Comparison of ENCODE assay signal across 19 cellular contexts in genomic region chr10:13774303-13774893, GRCh38.
DNase-seq lines count a peak whose midpoint lies in the region; ATAC-seq, FAIRE-seq and TF ChIP-seq lines count a peak whose summit lies in the region.
"Had no signal": no experiment of that assay in that cellular context is flagged by ENCODE, and none has a peak within 500 bp of the region (broad histone marks: within the 10 kb centered on the region; RNA-seq: fewer than 3 reads in every experiment).

No MANE protein-coding gene starts in this region.

- H3K4me1 Mint-ChIP-seq in progenitor cell of endocrine pancreas (ENCODE audit: low read depth) = peaks cover 5% of the 10 kb centered on the region

- TF ChIP-seq CTCF in GM12878 (IDR thresholded peaks at IDR 0.05 in 2 of 3, conservative IDR thresholded peaks at IDR 0.05 in 1 of 3; ENCODE audit: control insufficient read depth in 2 of 3, extremely low read depth in 1 of 3, insufficient read depth in 1 of 3, low read depth in 3 of 3, low read length in 3 of 3) (no peak), heart right ventricle (IDR thresholded peaks at IDR 0.05) (no peak), progenitor cell of endocrine pancreas (IDR thresholded peaks at IDR 0.05; ENCODE audit: unreplicated experiment) (no peak)

- H3K27ac ChIP-seq in GM12878 (ENCODE audit: control insufficient read depth, insufficient read depth) (no peak overlapping the region), heart right ventricle (peak overlapping the region in 8 of 10 donors; percentile 25 to 70 (median 50)), subcutaneous abdominal adipose tissue (ENCODE audit: low read depth, low read length) (peak overlapping the region; percentile 54)
- H3K27ac ChIP-seq: BLaER1 treated with 17β-estradiol and CSF1 and Interleukin-3, amounts not matched to agents 10 nM and 100 nM; KMS-11; PC-9 had no signal

- H2AFZ ChIP-seq in GM12878 (ENCODE audit: control insufficient read depth, low read depth, low read length) = no peak overlapping the region
- H2AFZ ChIP-seq: PC-9 had no signal

- H3K36me3 Mint-ChIP-seq in progenitor cell of endocrine pancreas (ENCODE audit: insufficient read depth) = peaks cover 12% of the 10 kb centered on the region

- RAD21 ChIA-PET in GM12878 (lab: Charles Lee; ENCODE audit: unreplicated experiment) = interaction anchor here (0.8 to 9.5 kb wide), 9 partner anchors 8 to 115 kb away, joined by 3 to 100 read pairs (median 4); no protein-coding TSS in a partner anchor

- no peak overlapping the region for H3K4me3 Mint-ChIP-seq in progenitor cell of endocrine pancreas (ENCODE audit: low read depth)

- intact Hi-C loops in Right ventricle myocardium inferior (cut with DNase I) = loop anchor here (5.0 kb wide), 1 partner anchor 67 kb away; no protein-coding TSS in a partner anchor
- intact Hi-C loops in cardiac septum (cut with DNase I) = no loop called here
- intact Hi-C loops in GM12878 (cut with micrococcal nuclease; ENCODE audit: unreplicated experiment) = no loop called here
- intact Hi-C loops in heart right ventricle (cut with DNase I) = loop anchor here in 5 of 10 donors (2.0 to 10.0 kb wide), 5 partner anchors 50 to 160 kb away; no protein-coding TSS in a partner anchor

- peaks cover 18% of the 10 kb centered on the region for H3K27me3 Mint-ChIP-seq in progenitor cell of endocrine pancreas

- H3K9ac ChIP-seq in GM12878 (ENCODE audit: control insufficient read depth, insufficient read depth, low read length) (no peak overlapping the region), subcutaneous abdominal adipose tissue (ENCODE audit: low read length in 5 of 5) (no peak overlapping the region)
- H3K9ac ChIP-seq: BLaER1 treated with 17β-estradiol and CSF1 and Interleukin-3, amounts not matched to agents 10 nM and 100 nM; KMS-11 had no signal

- no peak for TF ChIP-seq EP300 in GM12878 (IDR thresholded peaks at IDR 0.05; ENCODE audit: borderline replicate concordance in 1 of 2, control insufficient read depth in 1 of 2, low read depth in 2 of 2, low read length in 2 of 2)

- BruUV-seq in GM12878 (replicated peaks; lab: Mats Ljungman, UMichigan) = no TSS peak

- H3K4me3 ChIP-seq in GM12878 (no peak overlapping the region), heart right ventricle (peak overlapping the region in 3 of 10 donors; percentile 7 to 20 (median 11)), subcutaneous abdominal adipose tissue (ENCODE audit: low read depth in 1 of 5, low read length in 5 of 5) (no peak overlapping the region)
- H3K4me3 ChIP-seq: BLaER1 treated with 17β-estradiol and CSF1 and Interleukin-3, amounts not matched to agents 10 nM and 100 nM; PC-9 had no signal

- no peak for DNase-seq in Right ventricle myocardium inferior (ENCODE audit: missing footprints)
- no peak for DNase-seq in cardiac septum (ENCODE audit: low spot score)
- DNase-seq in GM12878 (ENCODE audit: low read depth, low spot score) = no peak
- DNase-seq in heart right ventricle = peak in 1 of 2 donors; percentile 13
- DNase-seq in D341Med (ENCODE audit: low spot score) = no peak
- DNase-seq in progenitor cell of endocrine pancreas (ENCODE audit: low spot score, unreplicated experiment) = no peak
- no peak for DNase-seq in RCC 7860 (ENCODE audit: low spot score)
- DNase-seq: DMS 273 treated with DMSO at 0.1 percent for 48 hours; HCEC 1CT; NCI-H1092 treated with DMSO at 0.1 percent for 48 hours; NCI-H1694; NCI-H2107; NCI-H345; NCI-H69; NK-92 treated with Interleukin-12 subunit alpha and Interleukin-12 subunit beta, amount 100 ng/mL, for 24 hours; PC-9 had no signal

- peaks cover 8% of the 10 kb centered on the region for H3K9me3 Mint-ChIP-seq in progenitor cell of endocrine pancreas (ENCODE audit: low read depth)

- H3K4me1 ChIP-seq in GM12878 (ENCODE audit: control insufficient read depth, insufficient read depth, low read length) (peaks cover 21% of the 10 kb centered on the region), heart right ventricle (peaks cover 3 to 32% (median 12%) of the 10 kb centered on the region in 9 donors), subcutaneous abdominal adipose tissue (ENCODE audit: control insufficient read depth in 5 of 5, insufficient read depth in 5 of 5, low read length in 5 of 5) (peaks cover 7 to 32% (median 25%) of the 10 kb centered on the region in 5 donors)

- TF ChIP-seq RAD21 in GM12878 (IDR thresholded peaks at IDR 0.05; ENCODE audit: insufficient read depth, low read depth, low read length) = no peak

- H3K9me3 ChIP-seq in GM12878 (replicated peaks; ENCODE audit: control insufficient read depth, insufficient read depth, low read length) = no peaks in the 10 kb centered on the region; the same call in 1 of the 3 replicates
- H3K9me3 ChIP-seq in heart right ventricle = peaks cover 0 to 8% (median 0%) of the 10 kb centered on the region in 11 donors
- H3K9me3 ChIP-seq in subcutaneous abdominal adipose tissue (ENCODE audit: control insufficient read depth in 5 of 5, low read length in 5 of 5) = no peaks in the 10 kb centered on the region

- in situ Hi-C loops in GM12878 (cut with MboI) = loop anchor here (10.0 kb wide), 1 partner anchor 400 kb away; no protein-coding TSS in a partner anchor

- no peak for FAIRE-seq in GM12878 (lab: Jason Lieb, UNC)
- FAIRE-seq in RCC 7860 (lab: Jason Lieb, UNC) = no peak

- no peak for TF ChIP-seq POLR2A in GM12878 (IDR thresholded peaks at IDR 0.05; ENCODE audit: low read depth, low read length)

- 14% methylated on average over 9 of the region's 9 CpGs for WGBS in GM12878 (ENCODE audit: insufficient coverage, insufficient replicate concordance, low lambda C conversion rate, missing lambda C conversion rate)
- 42 to 56% methylated on average over 9 of the region's 9 CpGs for WGBS in heart right ventricle, 2 donors

- no peak overlapping the region for H3K4me2 ChIP-seq in GM12878 (ENCODE audit: control insufficient read depth, insufficient read depth)
- H3K4me2 ChIP-seq: BLaER1 treated with 17β-estradiol and CSF1 and Interleukin-3, amounts not matched to agents 10 nM and 100 nM; KMS-11 had no signal

- no peaks in the 10 kb centered on the region; the same call in 1 of the 2 replicates for H3K79me2 ChIP-seq in GM12878 (ENCODE audit: control insufficient read depth, insufficient read depth, low read length)

- SMC1A ChIA-PET in GM12878 (lab: Charles Lee; ENCODE audit: uncharacterized antibody, unreplicated experiment) = interaction anchor here (0.8 to 9.7 kb wide), 11 partner anchors 13 to 114 kb away, joined by 3 to 189 read pairs (median 16); no protein-coding TSS in a partner anchor

- CTCF ChIA-PET in GM12878 (lab: Yijun Ruan, JAX) = interaction anchor here (0.7 to 2.2 kb wide), 3 partner anchors 17 to 114 kb away, joined by 3 to 6 read pairs (median 4); no protein-coding TSS in a partner anchor

- no peaks in the 10 kb centered on the region for H4K20me1 ChIP-seq in GM12878 (ENCODE audit: control insufficient read depth, insufficient read depth)
- H4K20me1 ChIP-seq: BLaER1 treated with 17β-estradiol and CSF1 and Interleukin-3, amounts not matched to agents 10 nM and 100 nM had no signal

- 0 out of 4 replicates have a peak, but pooled peaks cover 0 to 2% of the 10 kb centered on the region in 2 experiments for H3K36me3 ChIP-seq in GM12878 (ENCODE audit: control insufficient read depth in 2 of 2, insufficient read depth in 2 of 2, low read length in 1 of 2)
- peaks cover 0 to 5% (median 0%) of the 10 kb centered on the region in 9 donors for H3K36me3 ChIP-seq in heart right ventricle
- H3K36me3 ChIP-seq in subcutaneous abdominal adipose tissue (ENCODE audit: control insufficient read depth in 5 of 5, insufficient read depth in 5 of 5, low read length in 5 of 5) = peaks cover 0 to 18% (median 7%) of the 10 kb centered on the region in 5 donors
- H3K36me3 ChIP-seq: BLaER1 treated with 17β-estradiol and CSF1 and Interleukin-3, amounts not matched to agents 10 nM and 100 nM had no signal

- H3K27me3 ChIP-seq in GM12878 (replicated peaks in 1 of 2; ENCODE audit: control insufficient read depth in 2 of 2, insufficient read depth in 2 of 2, low read length in 1 of 2) (no peaks in the 10 kb centered on the region), heart right ventricle (no peaks in the 10 kb centered on the region), subcutaneous abdominal adipose tissue (ENCODE audit: control insufficient read depth in 5 of 5, insufficient read depth in 4 of 5, low read length in 5 of 5) (no peaks in the 10 kb centered on the region)
- H3K27me3 ChIP-seq: BLaER1 treated with 17β-estradiol and CSF1 and Interleukin-3, amounts not matched to agents 10 nM and 100 nM had no signal

- ATAC-seq in Right ventricle myocardium inferior = peak; percentile 58
- ATAC-seq in GM12878 = no peak
- ATAC-seq in heart right ventricle = peak in 3 of 8 donors; percentile 12 to 41 (median 37)

- no peak overlapping the region for H3K27ac Mint-ChIP-seq in progenitor cell of endocrine pancreas

- POLR2A ChIA-PET in GM12878 (lab: Charles Lee) = interaction anchor here (1.1 to 2.3 kb wide), 5 partner anchors 12 to 61 kb away, joined by 3 to 11 read pairs (median 3); no protein-coding TSS in a partner anchor

TF ChIP-seq in GM12878, 131 proteins besides CTCF, POLR2A, EP300 and RAD21 (continues in another document):
- TF ChIP-seq CREM (IDR thresholded peaks at IDR 0.05; ENCODE audit: low read depth) (peak; percentile 57; the same call in 1 of the 2 replicates), RELB (IDR thresholded peaks at IDR 0.05; ENCODE audit: low read depth) (peak; percentile 16; the same call in 1 of the 2 replicates), IKZF2 (IDR thresholded peaks at IDR 0.05) (peak in 1 of 2 experiments; percentile 54; a peak in 2 of 4 replicates), GATAD2B (conservative IDR thresholded peaks at IDR 0.05; ENCODE audit: low read depth) (no peak), EED (IDR thresholded peaks at IDR 0.05; ENCODE audit: low read depth) (peak; percentile 73; the same call in 1 of the 2 replicates), CREB1 (IDR thresholded peaks at IDR 0.05; ENCODE audit: low read depth) (peak; percentile 50; the same call in 1 of the 2 replicates), IKZF1 (conservative IDR thresholded peaks at IDR 0.05) (peak; percentile 63)
